ENCODE assay signal across 1 cellular context in genomic region chr18:362914-363295, GRCh38.
TF ChIP-seq lines count a peak whose summit lies in the region.

No MANE protein-coding gene starts in this region.

TF ChIP-seq in SK-N-SH, 30 proteins besides CTCF, POLR2A, EP300 and RAD21 (continued from another document):
- TF ChIP-seq PBX3 (IDR thresholded peaks at IDR 0.05) (no peak), IRF3 (IDR thresholded peaks at IDR 0.05; ENCODE audit: low read depth, low read length) (no peak), MXI1 (IDR thresholded peaks at IDR 0.05; ENCODE audit: low read depth, low read length) (no peak), NFIC (IDR thresholded peaks at IDR 0.05; ENCODE audit: borderline replicate concordance) (no peak)
